ENCODE assay signal across 9 cellular contexts in genomic region chr20:17611290-17611539, GRCh38. TPM values are rescaled to one million over a fixed set of nuclear protein-coding genes. Genes with fewer than 3 reads are reported as not detected.
DNase-seq lines count a peak whose midpoint lies in the region; ATAC-seq and TF ChIP-seq lines count a peak whose summit lies in the region.
"Had no signal": no experiment of that assay in that cellular context is flagged by ENCODE, and none has a peak within 500 bp of the region (broad histone marks: within the 10 kb centered on the region; RNA-seq: fewer than 3 reads in every experiment).

No MANE protein-coding gene starts in this region.

- peaks cover 40 to 83% (median 52%) of the 10 kb centered on the region in 3 donors for H3K4me1 ChIP-seq in esophagus squamous epithelium

- no peaks in the 10 kb centered on the region for H3K27me3 ChIP-seq in esophagus squamous epithelium
- H3K27me3 ChIP-seq: dorsolateral prefrontal cortex had no signal

- DNase-seq in EH (ENCODE audit: low read depth) (peak; percentile 61), SK-MEL-5 (ENCODE audit: low read depth, low spot score) (peak; percentile 32), esophagus squamous epithelium (lab: John Stamatoyannopoulos, UW) (no peak), sciatic nerve (ENCODE audit: low spot score) (no peak), NCI-H1417 (lab: John Stamatoyannopoulos, UW) (no peak)

- intact Hi-C loops in esophagus squamous epithelium (cut with DNase I) = loop anchor here (5.0 to 10.0 kb wide), 2 partner anchors 74 to 106 kb away; no protein-coding TSS in a partner anchor
- intact Hi-C loops in sciatic nerve (cut with DNase I) = loop anchor here (10.0 kb wide), 1 partner anchor 76 kb away; the partner anchor contains the start of gene BFSP1

- no peak overlapping the region for H3K4me3 ChIP-seq in esophagus squamous epithelium
- H3K4me3 ChIP-seq: dorsolateral prefrontal cortex had no signal

- peak overlapping the region; percentile 32 to 83 (median 80) for H3K27ac ChIP-seq in esophagus squamous epithelium

- no peak for TF ChIP-seq CTCF in esophagus squamous epithelium (IDR thresholded peaks at IDR 0.05)

- in situ Hi-C loops in SK-MEL-5 (cut with HindIII; ENCODE audit: low pct_unique_long_range_greater_than_20kb, low sequenced_read_pairs) = no loop called here

- no peaks in the 10 kb centered on the region for H3K9me3 ChIP-seq in esophagus squamous epithelium

- 13% methylated on average over 4 of the region's 6 CpGs; no CpG with 5 or more reads in 1 of the 2 donors for WGBS in esophagus squamous epithelium, 2 donors

- ATAC-seq in sciatic nerve (peak; percentile 2), GM21447 (IDR thresholded peaks at IDR 0.05; ENCODE audit: unreplicated experiment) (no peak), GM19397 (IDR thresholded peaks at IDR 0.05; ENCODE audit: unreplicated experiment) (no peak), HG02852 (IDR thresholded peaks at IDR 0.05; ENCODE audit: unreplicated experiment) (no peak)

- H3K36me3 ChIP-seq in esophagus squamous epithelium = peaks cover 4 to 53% (median 7%) of the 10 kb centered on the region in 3 donors

- TF ChIP-seq POLR2A in esophagus squamous epithelium (IDR thresholded peaks at IDR 0.05) = no peak

RNA-seq across cellular contexts. Expression of gene DSTN, which starts 41.3 kb away (rescaled TPM):
- total RNA-seq in SK-MEL-5 (2014; rRNA removed; shearing (Covaris generic)) = 180 and 190 TPM in 2 replicates
- polyA plus RNA-seq in SK-MEL-5 (2015; cell fraction: cytosol; rRNA removed) = 247 and 260 TPM in 2 replicates
- polyA plus RNA-seq in SK-MEL-5 (2015; cell fraction: nucleus; rRNA removed) = 41.7 and 43.9 TPM in 2 replicates
- total RNA-seq in esophagus squamous epithelium (100 to 1,000 TPM; 242 to 616 (median 360) TPM), sciatic nerve (268 TPM)

Comparison
In these comparisons a context has a peak if more than half of its experiments do, and no peak if none do; other contexts are left out.
1. DNase-seq: peak in EH (single experiment) and SK-MEL-5 (single experiment); none in esophagus squamous epithelium (single experiment), sciatic nerve (single experiment) and NCI-H1417 (0 of 3).